9 cellular contexts compared by ENCODE assay signal in genomic region chr4:116358633-116359222, GRCh38.
DNase-seq lines count a peak whose midpoint lies in the region; ATAC-seq and TF ChIP-seq lines count a peak whose summit lies in the region.
"Had no signal": no experiment of that assay in that cellular context is flagged by ENCODE, and none has a peak within 500 bp of the region (broad histone marks: within the 10 kb centered on the region; RNA-seq: fewer than 3 reads in every experiment).

No MANE protein-coding gene starts in this region.

- no peaks in the 10 kb centered on the region for H3K4me1 ChIP-seq in naive thymus-derived CD4-positive, alpha-beta T cell (ENCODE audit: control insufficient read depth in 2 of 2, insufficient read depth in 2 of 2, low read length in 2 of 2)
- H3K4me1 ChIP-seq: parathyroid adenoma had no signal

- TF ChIP-seq CTCF in GM12875 (IDR thresholded peaks at IDR 0.05; ENCODE audit: borderline replicate concordance, insufficient read depth, low read depth, low read length): peak; percentile 71
- peak; percentile 61 for TF ChIP-seq CTCF in endothelial cell (IDR thresholded peaks at IDR 0.05; ENCODE audit: unreplicated experiment)

- no peaks in the 10 kb centered on the region for H3K27me3 Mint-ChIP-seq in endothelial cell (ENCODE audit: unreplicated experiment)
- no peaks in the 10 kb centered on the region for H3K27me3 Mint-ChIP-seq in naive thymus-derived CD4-positive, alpha-beta T cell

- ATAC-seq in naive thymus-derived CD4-positive, alpha-beta T cell: peak; percentile 75

- no peak overlapping the region for H3K27ac ChIP-seq in naive thymus-derived CD4-positive, alpha-beta T cell (ENCODE audit: low read depth, low read length)
- H3K27ac ChIP-seq: parathyroid adenoma had no signal

- peaks cover 0 to 5% (median 0%) of the 10 kb centered on the region in 3 experiments for H3K9me3 ChIP-seq in naive thymus-derived CD4-positive, alpha-beta T cell (ENCODE audit: control insufficient read depth in 2 of 3, low read length in 3 of 3)

- H3K4me1 Mint-ChIP-seq in endothelial cell (ENCODE audit: unreplicated experiment): no peaks in the 10 kb centered on the region
- peaks cover 0 to 5% (median 0%) of the 10 kb centered on the region in 7 donors for H3K4me1 Mint-ChIP-seq in naive thymus-derived CD4-positive, alpha-beta T cell

- H3K27me3 ChIP-seq in naive thymus-derived CD4-positive, alpha-beta T cell (ENCODE audit: control insufficient read depth in 2 of 2, insufficient read depth in 2 of 2, low read length in 2 of 2): no peaks in the 10 kb centered on the region

- POLR2A ChIA-PET in HEK293T (lab: Yijun Ruan, JAX): no interaction called here
- POLR2A ChIA-PET in naive thymus-derived CD4-positive, alpha-beta T cell (lab: Charles Lee): no interaction called here

- CTCF ChIA-PET in HEK293T (lab: Yijun Ruan, JAX): interaction anchor here (0.9 kb wide), 1 partner anchor 17 kb away, joined by 3 read pairs; no protein-coding TSS in a partner anchor
- CTCF ChIA-PET in naive thymus-derived CD4-positive, alpha-beta T cell (lab: Charles Lee): no interaction called here

- no peak overlapping the region for H3K4me3 ChIP-seq in GM12875 (ENCODE audit: low read depth, low read length)
- no peak overlapping the region for H3K4me3 ChIP-seq in naive thymus-derived CD4-positive, alpha-beta T cell (ENCODE audit: low read length)

- in situ Hi-C loops in SK-MEL-5 (cut with HindIII; ENCODE audit: low pct_unique_long_range_greater_than_20kb, low sequenced_read_pairs): no loop called here

- H3K27ac Mint-ChIP-seq in endothelial cell (ENCODE audit: unreplicated experiment): no peak overlapping the region
- no peak overlapping the region for H3K27ac Mint-ChIP-seq in naive thymus-derived CD4-positive, alpha-beta T cell

- DNase-seq in AG08396 (ENCODE audit: low spot score): peak; percentile 5
- peak; percentile 60 for DNase-seq in HEK293T (ENCODE audit: extremely low spot score)
- DNase-seq in Kasumi-1 (lab: John Stamatoyannopoulos, UW): peak; percentile 31 to 35
- peak; percentile 84 for DNase-seq in SK-MEL-5 (ENCODE audit: low read depth, low spot score)
- DNase-seq in endothelial cell (ENCODE audit: low spot score): peak; percentile 73
- DNase-seq in naive thymus-derived CD4-positive, alpha-beta T cell: peak in 6 of 9 donors; percentile 1 to 37 (median 8)
- no peak for DNase-seq in effector CD4-positive, alpha-beta T cell

- no peak overlapping the region for H3K4me3 Mint-ChIP-seq in endothelial cell (ENCODE audit: unreplicated experiment)
- H3K4me3 Mint-ChIP-seq in naive thymus-derived CD4-positive, alpha-beta T cell: no peak overlapping the region

- intact Hi-C loops in naive thymus-derived CD4-positive, alpha-beta T cell (cut with micrococcal nuclease): loop anchor here in 1 of 2 donors (2.0 to 10.0 kb wide), 2 partner anchors 1866 to 1996 kb away; partner anchors contain the start of gene PRSS12

- H3K36me3 ChIP-seq in naive thymus-derived CD4-positive, alpha-beta T cell (ENCODE audit: control insufficient read depth in 2 of 3, insufficient read depth in 3 of 3, low read length in 3 of 3): no peaks in the 10 kb centered on the region

- no peaks in the 10 kb centered on the region for H3K9me3 Mint-ChIP-seq in endothelial cell (ENCODE audit: unreplicated experiment)
- H3K9me3 Mint-ChIP-seq in naive thymus-derived CD4-positive, alpha-beta T cell: peaks cover 0 to 3% (median 0%) of the 10 kb centered on the region in 11 donors

- no peaks in the 10 kb centered on the region for H3K36me3 Mint-ChIP-seq in endothelial cell (ENCODE audit: low read depth, unreplicated experiment)
- H3K36me3 Mint-ChIP-seq in naive thymus-derived CD4-positive, alpha-beta T cell: no peaks in the 10 kb centered on the region

TF ChIP-seq in HEK293T, 16 proteins besides CTCF, POLR2A, EP300 and RAD21:
- TF ChIP-seq FOXM1 (IDR thresholded peaks at IDR 0.05; ENCODE audit: borderline replicate concordance) (no peak), HDGF (IDR thresholded peaks at IDR 0.05; ENCODE audit: borderline replicate concordance) (no peak), SP1 (IDR thresholded peaks at IDR 0.05) (no peak), TARDBP (IDR thresholded peaks at IDR 0.05) (no peak), SUZ12 (IDR thresholded peaks at IDR 0.05) (no peak), PKNOX1 (IDR thresholded peaks at IDR 0.05) (no peak), ARNT (IDR thresholded peaks at IDR 0.05) (no peak), ZNF384 (IDR thresholded peaks at IDR 0.05) (no peak), FOXK2 (IDR thresholded peaks at IDR 0.05) (no peak), BHLHE40 (IDR thresholded peaks at IDR 0.05; ENCODE audit: borderline replicate concordance) (no peak)
